In genomic region chr10:35577915-35578607, GRCh38 we compare ENCODE assay signal across 28 cellular contexts. TPM values are rescaled to one million over a fixed set of nuclear protein-coding genes. Genes with fewer than 3 reads are reported as not detected.
DNase-seq lines count a peak whose midpoint lies in the region; ATAC-seq and TF ChIP-seq lines count a peak whose summit lies in the region.
"Had no signal": no experiment of that assay in that cellular context is flagged by ENCODE, and none has a peak within 500 bp of the region (broad histone marks: within the 10 kb centered on the region; RNA-seq: fewer than 3 reads in every experiment).

No MANE protein-coding gene starts in this region.

- no peak for TF ChIP-seq CTCF in epithelial cell of esophagus (IDR thresholded peaks at IDR 0.05; ENCODE audit: insufficient read depth, low read depth, low read length, missing control alignments)

- no peak for ATAC-seq in GM18861 (IDR thresholded peaks at IDR 0.05; ENCODE audit: unreplicated experiment)
- ATAC-seq: activated CD8-positive, alpha-beta T cell treated with anti-CD3 and anti-CD28 coated beads for 36 hours; gastroesophageal sphincter; stimulated activated memory B cell treated with anti-CD40 and anti-IgM and Interleukin-4, amounts not matched to agents 10 μg/mL and 1 μg/mL and 100 μg/mL, for 72 hours had no signal

- H3K4me3 ChIP-seq in epithelial cell of esophagus (ENCODE audit: low read length), result no peak overlapping the region
- H3K4me3 ChIP-seq: ascending aorta, gastroesophageal sphincter, neural progenitor cell, smooth muscle cell, uterus had no signal

- DNase-seq in GM03348 (ENCODE audit: low spot score) (peak; percentile 22), NCI-H69 (lab: John Stamatoyannopoulos, UW) (peak; percentile 4), epithelial cell of esophagus (ENCODE audit: low read depth) (peak; percentile 10), non-pigmented ciliary epithelial cell (ENCODE audit: low read depth) (peak; percentile 28), NCI-H2029 (lab: John Stamatoyannopoulos, UW) (no peak), mesenteric fat pad (ENCODE audit: low spot score) (no peak)
- DNase-seq: activated CD4-positive, CD25-positive, alpha-beta regulatory T cell treated with anti-CD3 and anti-CD28 coated beads, Interleukin-2, amount 50 U/mL, for 72 hours; activated CD8-positive, alpha-beta T cell treated with anti-CD3 and anti-CD28 coated beads for 36 hours; activated naive CD8-positive, alpha-beta T cell treated with anti-CD3 and anti-CD28 coated beads for 36 hours; cerebellar nuclear complex; EL; erythroblast; islet precursor cell; NCI-H2107; NCI-H510A; NK-92 treated with Interleukin-12 subunit alpha and Interleukin-12 subunit beta, amount 100 ng/mL, for 24 hours; stimulated activated CD4-positive, alpha-beta T cell treated with anti-CD3 and anti-CD28 coated beads, Interleukin-2, amount 100 ng/mL, for 48 hours; T-helper 1 cell; uterus had no signal

RNA-seq across cellular contexts. Expression of gene GJD4, which starts 27.1 kb away (rescaled TPM):
- not detected for total RNA-seq in mesenteric fat pad
- total RNA-seq: activated CD8-positive, alpha-beta T cell treated with anti-CD3 and anti-CD28 coated beads for 36 hours; activated naive CD8-positive, alpha-beta T cell treated with anti-CD3 and anti-CD28 coated beads for 36 hours; ascending aorta; gastroesophageal sphincter; lower leg skin; posterior vena cava; smooth muscle cell; temporal lobe; uterus had no signal

Comparison
In these comparisons a context has a peak if more than half of its experiments do, and no peak if none do; other contexts are left out.
1. DNase-seq: peak in GM03348 (single experiment), NCI-H69 (single experiment), epithelial cell of esophagus (single experiment) and non-pigmented ciliary epithelial cell (single experiment); none in NCI-H2029 (single experiment) and mesenteric fat pad (single experiment).